9 cellular contexts compared by ENCODE assay signal in genomic region chr9:93682155-93682968, GRCh38.
DNase-seq lines count a peak whose midpoint lies in the region; ATAC-seq and TF ChIP-seq lines count a peak whose summit lies in the region.
"Had no signal": no experiment of that assay in that cellular context is flagged by ENCODE, and none has a peak within 500 bp of the region (broad histone marks: within the 10 kb centered on the region; RNA-seq: fewer than 3 reads in every experiment).

No MANE protein-coding gene starts in this region.

- H3K23me2 ChIP-seq in H9 (ENCODE audit: insufficient read length, low read depth, low read length, poor library complexity, severe bottlenecking) = no peaks in the 10 kb centered on the region

- no peak overlapping the region for H3T11ph ChIP-seq in H9 (ENCODE audit: low read length)

- H3K79me2 ChIP-seq in H9 (ENCODE audit: insufficient read depth, low read length) = no peaks in the 10 kb centered on the region

- H4K5ac ChIP-seq in H9 (ENCODE audit: insufficient read length, low read depth, low read length) = peak overlapping the region; percentile 5

- WGBS in H9 (ENCODE audit: extremely low coverage, insufficient read length, low lambda C conversion rate) = no CpG with 5 or more reads among the region's 19 CpGs
- WGBS in esophagus muscularis mucosa = 38% methylated on average over 16 of the region's 19 CpGs

- no peak overlapping the region for H3K4me3 Mint-ChIP-seq in CD4-positive, alpha-beta T cell
- H3K4me3 Mint-ChIP-seq in H9 = no peak overlapping the region
- no peak overlapping the region for H3K4me3 Mint-ChIP-seq in naive thymus-derived CD4-positive, alpha-beta T cell
- H3K4me3 Mint-ChIP-seq: stimulated activated naive CD8-positive, alpha-beta T cell treated with anti-CD3 and anti-CD28 coated beads, Interleukin-15, Interleukin-2, amounts not matched to agents 100 ng/mL and 50 ng/mL, for 24 hours had no signal

- no peaks in the 10 kb centered on the region for H4K20me1 ChIP-seq in H9 (ENCODE audit: control insufficient read depth, insufficient read depth, insufficient read length)

- no peak overlapping the region for H3K56ac ChIP-seq in H9 (ENCODE audit: insufficient read length, low read depth, low read length)

- H3K4me1 ChIP-seq in H9 (ENCODE audit: insufficient read depth, low read length) (no peaks in the 10 kb centered on the region), esophagus muscularis mucosa (peaks cover 0 to 8% (median 5%) of the 10 kb centered on the region in 4 donors), stomach smooth muscle (ENCODE audit: control insufficient read depth, insufficient read depth, low read length) (peaks cover 47% of the 10 kb centered on the region)
- H3K4me1 ChIP-seq in naive thymus-derived CD4-positive, alpha-beta T cell (ENCODE audit: control insufficient read depth in 2 of 2, insufficient read depth in 2 of 2, low read length in 2 of 2) = no peaks in the 10 kb centered on the region

- peak overlapping the region; percentile 92 for H2BK12ac ChIP-seq in H9 (ENCODE audit: insufficient read length, low read depth, low read length)

- peak overlapping the region; percentile 16; the same call in 1 of the 2 replicates for H3K4ac ChIP-seq in H9 (ENCODE audit: low read depth, low read length)

- H2BK120ac ChIP-seq in H9 (ENCODE audit: low read depth, low read length, poor library complexity, severe bottlenecking) = peak overlapping the region; percentile 89

- H3K27me3 Mint-ChIP-seq in CD4-positive, alpha-beta T cell = peaks cover 7% of the 10 kb centered on the region
- H3K27me3 Mint-ChIP-seq in H9 (ENCODE audit: low read depth) = no peaks in the 10 kb centered on the region; the same call in 1 of the 2 replicates
- H3K27me3 Mint-ChIP-seq in naive thymus-derived CD4-positive, alpha-beta T cell = peaks cover 0 to 26% (median 11%) of the 10 kb centered on the region in 5 donors

- peak overlapping the region; percentile 81 for H3K14ac ChIP-seq in H9 (ENCODE audit: insufficient read depth, low read length)

- H3K36me3 Mint-ChIP-seq in CD4-positive, alpha-beta T cell (ENCODE audit: low read depth) = peaks cover 12% of the 10 kb centered on the region
- peaks cover 0 to 9% (median 8%) of the 10 kb centered on the region in 3 experiments; a peak in 5 of 7 replicates for H3K36me3 Mint-ChIP-seq in H9 (ENCODE audit: insufficient read depth in 1 of 3, low read depth in 3 of 3)
- H3K36me3 Mint-ChIP-seq in naive thymus-derived CD4-positive, alpha-beta T cell = peaks cover 0 to 12% (median 3%) of the 10 kb centered on the region in 5 donors

- ATAC-seq in CD4-positive, alpha-beta T cell (ENCODE audit: poor library complexity) = peak; percentile 68
- ATAC-seq in naive thymus-derived CD4-positive, alpha-beta T cell = peak; percentile 62
- no peak for ATAC-seq in GM21381 (IDR thresholded peaks at IDR 0.05; ENCODE audit: unreplicated experiment)

- DNase-seq in CD4-positive, alpha-beta T cell = peak; percentile 32 to 72 (median 48)
- DNase-seq in H9 = peak; percentile 91
- peak; percentile 84 for DNase-seq in NCI-H748 (lab: John Stamatoyannopoulos, UW; ENCODE audit: unreplicated experiment)
- peak; percentile 58 for DNase-seq in activated CD8-positive, alpha-beta memory T cell treated with anti-CD3 and anti-CD28 coated beads, Interleukin-2, amount 50 U/mL, for 4 hours
- DNase-seq in esophagus muscularis mucosa (ENCODE audit: extremely low spot score) = peak; percentile 94
- DNase-seq in naive thymus-derived CD4-positive, alpha-beta T cell = peak; percentile 23 to 64 (median 49)

- no peaks in the 10 kb centered on the region for H3K4me1 Mint-ChIP-seq in CD4-positive, alpha-beta T cell (ENCODE audit: low read depth)
- peaks cover 6 to 12% of the 10 kb centered on the region in 2 experiments; a peak in 3 of 4 replicates for H3K4me1 Mint-ChIP-seq in H9
- peaks cover 0 to 3% (median 0%) of the 10 kb centered on the region in 7 donors for H3K4me1 Mint-ChIP-seq in naive thymus-derived CD4-positive, alpha-beta T cell

- no peaks in the 10 kb centered on the region for H3K9me3 Mint-ChIP-seq in CD4-positive, alpha-beta T cell
- H3K9me3 Mint-ChIP-seq in H9 = peaks cover 2 to 3% of the 10 kb centered on the region in 2 experiments; a peak in 3 of 5 replicates
- H3K9me3 Mint-ChIP-seq in naive thymus-derived CD4-positive, alpha-beta T cell = peaks cover 0 to 6% (median 3%) of the 10 kb centered on the region in 11 donors
- H3K9me3 Mint-ChIP-seq: stimulated activated naive CD8-positive, alpha-beta T cell treated with anti-CD3 and anti-CD28 coated beads, Interleukin-15, Interleukin-2, amounts not matched to agents 100 ng/mL and 50 ng/mL, for 24 hours had no signal

- TF ChIP-seq POLR2A in esophagus muscularis mucosa (IDR thresholded peaks at IDR 0.05; ENCODE audit: low read depth) = no peak

- TF ChIP-seq EP300 in esophagus muscularis mucosa (IDR thresholded peaks at IDR 0.05) = no peak

- CTCF ChIA-PET in CD4-positive, alpha-beta T cell (lab: Charles Lee) = interaction anchor here (1.1 to 1.4 kb wide), 3 partner anchors 38 to 281 kb away, joined by 3 to 4 read pairs (median 3); no protein-coding TSS in a partner anchor
- CTCF ChIA-PET in naive thymus-derived CD4-positive, alpha-beta T cell (lab: Charles Lee) = interaction anchor here (0.7 to 2.0 kb wide), 5 partner anchors 62 to 295 kb away, joined by 3 to 15 read pairs (median 3); no protein-coding TSS in a partner anchor

- peak overlapping the region; percentile 14 for H2AK5ac ChIP-seq in H9 (ENCODE audit: insufficient read length, low read length)

- no peak overlapping the region for H2BK15ac ChIP-seq in H9 (ENCODE audit: low read depth, low read length)

- TF ChIP-seq CTCF in CD4-positive, alpha-beta T cell (IDR thresholded peaks at IDR 0.05) = peak; percentile 69
- TF ChIP-seq CTCF in H9 (conservative IDR thresholded peaks at IDR 0.05) = peak; percentile 88
- TF ChIP-seq CTCF in esophagus muscularis mucosa (IDR thresholded peaks at IDR 0.05) = peak; percentile 70 to 88 (median 83)

- H3K23ac ChIP-seq in H9 (ENCODE audit: insufficient read length, low read depth, low read length) = no peak overlapping the region

- no peaks in the 10 kb centered on the region for H3K27me3 ChIP-seq in CD4-positive, alpha-beta T cell (ENCODE audit: control insufficient read depth, insufficient read depth, low read length)
- H3K27me3 ChIP-seq in H9 (ENCODE audit: insufficient read depth, low read length) (no peaks in the 10 kb centered on the region), esophagus muscularis mucosa (peaks cover 0 to 19% (median 0%) of the 10 kb centered on the region in 4 donors), stomach smooth muscle (ENCODE audit: control insufficient read depth in 1 of 2, insufficient read depth in 2 of 2, low read length in 2 of 2) (no peaks in the 10 kb centered on the region)
- H3K27me3 ChIP-seq in naive thymus-derived CD4-positive, alpha-beta T cell (ENCODE audit: control insufficient read depth in 2 of 2, insufficient read depth in 2 of 2, low read length in 2 of 2) = no peaks in the 10 kb centered on the region

- H4K8ac ChIP-seq in H9 (replicated peaks; ENCODE audit: insufficient read length, low read depth, low read length) = no peak overlapping the region

- peak overlapping the region; percentile 92 for H3K18ac ChIP-seq in H9 (ENCODE audit: insufficient read length, low read depth, low read length)

- H3K4me3 ChIP-seq in esophagus muscularis mucosa = no peak overlapping the region
- no peak overlapping the region for H3K4me3 ChIP-seq in naive thymus-derived CD4-positive, alpha-beta T cell (ENCODE audit: low read length)
- H3K4me3 ChIP-seq in stomach smooth muscle (ENCODE audit: low read length in 2 of 2) = no peak overlapping the region

- H3K79me1 ChIP-seq in H9 (ENCODE audit: insufficient read depth, low read depth, low read length, poor library complexity, severe bottlenecking) = no peaks in the 10 kb centered on the region

- no peak overlapping the region for H3K4me2 ChIP-seq in H9 (ENCODE audit: insufficient read depth, insufficient read length, low read length)

- H3K27ac ChIP-seq in CD4-positive, alpha-beta T cell (ENCODE audit: low read depth, low read length) = no peak overlapping the region
- H3K27ac ChIP-seq in H9 (ENCODE audit: insufficient read length, low read depth, low read length) (no peak overlapping the region), esophagus muscularis mucosa (replicated peaks in 1 of 4) (no peak overlapping the region), stomach smooth muscle (ENCODE audit: low read length) (peak overlapping the region; percentile 84)
- no peak overlapping the region for H3K27ac ChIP-seq in naive thymus-derived CD4-positive, alpha-beta T cell (ENCODE audit: low read depth, low read length)

- no peak overlapping the region for H2BK5ac ChIP-seq in H9 (ENCODE audit: insufficient read length, low read length)

- intact Hi-C loops in CD4-positive, alpha-beta T cell (cut with DNase I, micrococcal nuclease) = loop anchor here (1.0 to 5.0 kb wide), 3 partner anchors 281 to 531 kb away; no protein-coding TSS in a partner anchor
- intact Hi-C loops in esophagus muscularis mucosa (cut with DNase I) = loop anchor here (2.0 to 5.0 kb wide), 2 partner anchors 280 to 530 kb away; no protein-coding TSS in a partner anchor
- intact Hi-C loops in naive thymus-derived CD4-positive, alpha-beta T cell (cut with micrococcal nuclease) = loop anchor here (1.0 to 10.0 kb wide), 3 partner anchors 281 to 532 kb away; no protein-coding TSS in a partner anchor

- H4K91ac ChIP-seq in H9 (ENCODE audit: insufficient read length, low read depth, low read length) = peak overlapping the region; percentile 10

- H3K9ac ChIP-seq in H9 (ENCODE audit: extremely low read depth, insufficient read length, low read length) (no peak overlapping the region), stomach smooth muscle (ENCODE audit: low read length in 2 of 2) (no peak overlapping the region)

- no peak overlapping the region for H2AFZ ChIP-seq in H9 (ENCODE audit: low read length)

- no peaks in the 10 kb centered on the region for H3K9me3 ChIP-seq in CD4-positive, alpha-beta T cell (ENCODE audit: control insufficient read depth, low read length)
- no peaks in the 10 kb centered on the region for H3K9me3 ChIP-seq in H9 (ENCODE audit: control insufficient read depth, low read depth, low read length)
- H3K9me3 ChIP-seq in esophagus muscularis mucosa = no peaks in the 10 kb centered on the region
- no peaks in the 10 kb centered on the region for H3K9me3 ChIP-seq in naive thymus-derived CD4-positive, alpha-beta T cell (ENCODE audit: control insufficient read depth in 2 of 3, low read length in 3 of 3)
- H3K9me3 ChIP-seq in stomach smooth muscle (ENCODE audit: control insufficient read depth in 2 of 2, low read length in 2 of 2) = no peaks in the 10 kb centered on the region

- POLR2A ChIA-PET in CD4-positive, alpha-beta T cell (lab: Charles Lee) = no interaction called here
- POLR2A ChIA-PET in naive thymus-derived CD4-positive, alpha-beta T cell (lab: Charles Lee) = no interaction called here

- peaks cover 8 to 24% (median 13%) of the 10 kb centered on the region in 4 donors for H3K36me3 ChIP-seq in esophagus muscularis mucosa
- H3K36me3 ChIP-seq in naive thymus-derived CD4-positive, alpha-beta T cell (ENCODE audit: control insufficient read depth in 2 of 3, insufficient read depth in 3 of 3, low read length in 3 of 3) = peaks cover 0 to 10% (median 0%) of the 10 kb centered on the region in 3 experiments
- H3K36me3 ChIP-seq in stomach smooth muscle (ENCODE audit: control insufficient read depth in 2 of 2, insufficient read depth in 2 of 2, low read length in 2 of 2) = peaks cover 4 to 6% of the 10 kb centered on the region in 2 donors

- H2BK20ac ChIP-seq in H9 (ENCODE audit: low read depth, low read length, poor library complexity, severe bottlenecking) = peak overlapping the region; percentile 76

- no peak overlapping the region for H3K27ac Mint-ChIP-seq in CD4-positive, alpha-beta T cell
- peak overlapping the region in 1 of 3 experiments; percentile 94; a peak in 2 of 7 replicates for H3K27ac Mint-ChIP-seq in H9
- no peak overlapping the region for H3K27ac Mint-ChIP-seq in naive thymus-derived CD4-positive, alpha-beta T cell
